In the genomic region with DNA sequence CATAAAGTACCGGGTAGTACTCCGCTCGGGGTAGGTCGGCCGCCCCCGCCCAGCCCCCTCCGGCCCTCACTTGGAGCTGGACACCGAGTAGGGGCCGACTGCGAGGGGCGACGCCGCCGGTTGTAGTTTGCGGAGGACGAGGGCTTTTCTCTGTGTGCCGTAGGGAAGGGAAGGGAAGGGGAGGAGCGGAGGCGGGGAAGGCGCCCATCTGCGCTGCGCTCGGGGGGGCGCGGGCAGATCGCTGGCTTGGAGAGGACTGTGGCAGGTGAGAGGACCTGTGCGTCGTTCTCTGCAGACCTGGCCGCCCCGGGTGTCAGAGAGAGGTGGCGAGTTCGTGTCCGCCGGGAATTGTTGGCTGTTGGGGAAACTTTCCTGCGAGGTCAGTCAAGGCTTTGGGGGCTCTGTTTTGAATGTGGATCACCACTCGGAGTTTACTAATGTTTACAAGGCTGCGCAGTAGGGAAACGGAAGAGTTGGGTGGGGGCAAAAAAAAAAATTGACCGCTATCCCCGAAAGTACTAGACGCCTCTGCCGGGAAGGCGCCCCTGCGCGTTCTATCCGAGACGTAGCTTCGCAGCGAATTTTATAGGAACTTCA, we compare ENCODE assay signal across 8 cellular contexts. TPM values are rescaled to one million over a fixed set of nuclear protein-coding genes. Genes with fewer than 3 reads are reported as not detected.
DNase-seq lines count a peak whose midpoint lies in the region; ATAC-seq and TF ChIP-seq lines count a peak whose summit lies in the region.

No MANE protein-coding gene starts in this region.

- H3K9ac ChIP-seq in endodermal cell (ENCODE audit: extremely low read depth, low read length, poor library complexity, severe bottlenecking), result peak overlapping the region; percentile 84

- peak overlapping the region; percentile 96 for H3K4me3 Mint-ChIP-seq in activated CD4-positive, alpha-beta T cell treated with anti-CD3 and anti-CD28 coated beads, Interleukin-2, amount 10 ng/mL, durations not matched to agents 24 days and 14 days
- H3K4me3 Mint-ChIP-seq in endodermal cell, result peak overlapping the region; percentile 99

- in situ Hi-C loops in G401 (cut with HindIII; ENCODE audit: low sequenced_read_pairs), result no loop called here

- TF ChIP-seq CTCF in endodermal cell (conservative IDR thresholded peaks at IDR 0.05), result no peak

- peak overlapping the region; percentile 93 for H3K27ac ChIP-seq in endodermal cell (ENCODE audit: low read depth, low read length)

- intact Hi-C loops in activated CD4-positive, alpha-beta T cell treated with anti-CD3 and anti-CD28 coated beads, Interleukin-2, amount 10 ng/mL, durations not matched to agents 24 days and 14 days (cut with micrococcal nuclease), result loop anchor here (1.0 to 10.0 kb wide), 6 partner anchors 9 to 928 kb away; partner anchors contain the start of genes CARS2, IRS2, NAXD and RAB20

- H3K36me3 Mint-ChIP-seq in activated CD4-positive, alpha-beta T cell treated with anti-CD3 and anti-CD28 coated beads, Interleukin-2, amount 10 ng/mL, durations not matched to agents 24 days and 14 days (ENCODE audit: low read depth), result peaks cover 15% of the 10 kb centered on the region
- peaks cover 9% of the 10 kb centered on the region for H3K36me3 Mint-ChIP-seq in endodermal cell (ENCODE audit: low read depth)

- peak; percentile 61 for DNase-seq in G401 (ENCODE audit: low spot score)
- DNase-seq in NCI-H1105 treated with DMSO at 0.1 percent for 48 hours (lab: John Stamatoyannopoulos, UW), result peak; percentile 91
- no peak for DNase-seq in activated CD4-positive, alpha-beta T cell treated with anti-CD3 and anti-CD28 coated beads, Interleukin-2, amount 10 ng/mL, durations not matched to agents 24 days and 14 days
- peak; percentile 83 for DNase-seq in endodermal cell
- DNase-seq in mucosa of gallbladder (ENCODE audit: low spot score), result peak; percentile 58
- DNase-seq in stimulated activated naive CD4-positive, alpha-beta T cell treated with Interleukin-2 at 50 U/mL for 16 hours (lab: John Stamatoyannopoulos, UW), result peak; percentile 55

- peaks cover 9% of the 10 kb centered on the region for H3K36me3 ChIP-seq in endodermal cell (ENCODE audit: control insufficient read depth, insufficient read depth, low read length)

- no peaks in the 10 kb centered on the region for H3K27me3 ChIP-seq in endodermal cell (ENCODE audit: control insufficient read depth, insufficient read depth, low read length, poor library complexity, severe bottlenecking)

- H3K9me3 ChIP-seq in endodermal cell (ENCODE audit: control insufficient read depth, low read length), result no peaks in the 10 kb centered on the region

- H3K4me3 ChIP-seq in endodermal cell (ENCODE audit: low read length), result peak overlapping the region; percentile 91

- 0% methylated on average over 27 to 48 of the region's 49 CpGs for WGBS in endodermal cell (ENCODE audit: insufficient coverage in 1 of 2, insufficient read length in 1 of 2), 2 experiments

- H3K4me1 Mint-ChIP-seq in activated CD4-positive, alpha-beta T cell treated with anti-CD3 and anti-CD28 coated beads, Interleukin-2, amount 10 ng/mL, durations not matched to agents 24 days and 14 days, result peaks cover 29% of the 10 kb centered on the region
- peaks cover 16% of the 10 kb centered on the region for H3K4me1 Mint-ChIP-seq in endodermal cell

- H3K27ac Mint-ChIP-seq in activated CD4-positive, alpha-beta T cell treated with anti-CD3 and anti-CD28 coated beads, Interleukin-2, amount 10 ng/mL, durations not matched to agents 24 days and 14 days, result peak overlapping the region; percentile 95
- peak overlapping the region; percentile 99 for H3K27ac Mint-ChIP-seq in endodermal cell

- no peaks in the 10 kb centered on the region for H3K9me3 Mint-ChIP-seq in activated CD4-positive, alpha-beta T cell treated with anti-CD3 and anti-CD28 coated beads, Interleukin-2, amount 10 ng/mL, durations not matched to agents 24 days and 14 days
- no peaks in the 10 kb centered on the region for H3K9me3 Mint-ChIP-seq in endodermal cell

- ATAC-seq in GM21825 (IDR thresholded peaks at IDR 0.05; ENCODE audit: unreplicated experiment), result no peak
- no peak for ATAC-seq in HG03378 (IDR thresholded peaks at IDR 0.05; ENCODE audit: unreplicated experiment)

- H3K4me1 ChIP-seq in endodermal cell (ENCODE audit: control insufficient read depth, insufficient read depth, low read length), result no peaks in the 10 kb centered on the region

- peaks cover 2% of the 10 kb centered on the region for H3K27me3 Mint-ChIP-seq in activated CD4-positive, alpha-beta T cell treated with anti-CD3 and anti-CD28 coated beads, Interleukin-2, amount 10 ng/mL, durations not matched to agents 24 days and 14 days
- no peaks in the 10 kb centered on the region for H3K27me3 Mint-ChIP-seq in endodermal cell (ENCODE audit: insufficient read depth)

RNA-seq across cellular contexts. Expression of gene ING1, which starts 1.4 kb away (rescaled TPM):
- 25.1 and 31.4 TPM in 2 replicates for total RNA-seq in G401 (2014; rRNA removed; shearing (Covaris generic))
- total RNA-seq in activated CD4-positive, alpha-beta T cell treated with anti-CD3 and anti-CD28 coated beads, Interleukin-2, amount 10 ng/mL, durations not matched to agents 24 days and 14 days, result 16.7 and 18.4 TPM in 2 replicates
- total RNA-seq in endodermal cell (10 to 100 TPM; 23.2 to 23.6 TPM), mucosa of gallbladder (18.6 TPM)
- polyA plus RNA-seq in endodermal cell (2013, experiment 1 of 2), result 23.8 TPM
- polyA plus RNA-seq in endodermal cell (2013, experiment 2 of 2), result 25.8 TPM

RNA-seq across cellular contexts. Expression of gene CARS2, which starts 9.0 kb away (rescaled TPM):
- total RNA-seq in G401 (2014; rRNA removed; shearing (Covaris generic)), result 91.1 and 97.3 TPM in 2 replicates
- 97.8 and 101 TPM in 2 replicates for total RNA-seq in activated CD4-positive, alpha-beta T cell treated with anti-CD3 and anti-CD28 coated beads, Interleukin-2, amount 10 ng/mL, durations not matched to agents 24 days and 14 days
- total RNA-seq in endodermal cell (10 to 100 TPM; 53.0 to 53.2 TPM), mucosa of gallbladder (62.8 TPM)
- 29.5 TPM for polyA plus RNA-seq in endodermal cell (2013, experiment 1 of 2)
- polyA plus RNA-seq in endodermal cell (2013, experiment 2 of 2), result 28.6 TPM
